ENCODE assay signal across 17 cellular contexts in the genomic region with DNA sequence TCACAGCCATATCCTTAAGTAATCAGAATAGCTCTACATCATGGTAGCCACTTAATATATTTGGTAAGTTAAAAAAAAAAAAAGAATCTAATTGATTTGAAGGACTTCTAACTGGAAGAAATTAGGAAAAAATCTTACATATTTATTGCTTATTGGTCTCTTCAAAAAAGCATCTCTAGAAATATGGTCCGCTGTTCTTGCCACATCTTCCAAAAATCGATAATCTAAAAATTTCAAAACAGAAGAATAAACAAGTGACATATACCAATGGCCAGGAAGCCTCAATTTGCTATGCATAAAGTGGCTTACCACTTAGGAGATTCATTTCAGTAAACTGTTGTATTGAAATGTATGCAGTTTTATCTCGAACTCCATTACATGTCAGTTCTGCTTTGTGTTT. TPM values are rescaled to one million over a fixed set of nuclear protein-coding genes. Genes with fewer than 3 reads are reported as not detected.
DNase-seq lines count a peak whose midpoint lies in the region; ATAC-seq, FAIRE-seq and TF ChIP-seq lines count a peak whose summit lies in the region.
"Had no signal": no experiment of that assay in that cellular context is flagged by ENCODE, and none has a peak within 500 bp of the region (broad histone marks: within the 10 kb centered on the region; RNA-seq: fewer than 3 reads in every experiment).

No MANE protein-coding gene starts in this region.

- FAIRE-seq in GM12878 (lab: Jason Lieb, UNC): no peak

- H3K79me2 ChIP-seq in Loucy (ENCODE audit: insufficient read depth, low read length) (peaks cover 68% of the 10 kb centered on the region), GM12878 (ENCODE audit: control insufficient read depth, insufficient read depth, low read length) (peaks cover 49% of the 10 kb centered on the region), neural cell (replicated peaks; ENCODE audit: insufficient read depth, low read length) (peaks cover 37% of the 10 kb centered on the region)

- TF ChIP-seq POLR2A in GM12878 (IDR thresholded peaks at IDR 0.05; ENCODE audit: low read depth, low read length): no peak

- 51% methylated on average over 3 of the region's 3 CpGs for WGBS in GM12878 (ENCODE audit: insufficient coverage, insufficient replicate concordance, low lambda C conversion rate, missing lambda C conversion rate)

- peaks cover 50% of the 10 kb centered on the region for H3K36me3 Mint-ChIP-seq in activated T-cell treated with anti-CD3 and anti-CD28 coated beads, Interleukin-2, amount 50 U/mL, for 24 hours (ENCODE audit: low read depth)

- no peaks in the 10 kb centered on the region for H3F3A ChIP-seq in Loucy (ENCODE audit: low read depth)
- peaks cover 7% of the 10 kb centered on the region for H3F3A ChIP-seq in neural cell (ENCODE audit: insufficient read depth, low read length, poor library complexity, severe bottlenecking)

- peaks cover 46% of the 10 kb centered on the region for H3K4me1 ChIP-seq in Loucy (ENCODE audit: insufficient read depth, low read length, poor library complexity, severe bottlenecking)
- no peaks in the 10 kb centered on the region for H3K4me1 ChIP-seq in GM12878 (ENCODE audit: control insufficient read depth, insufficient read depth, low read length)

- no peak for TF ChIP-seq EP300 in GM12878 (IDR thresholded peaks at IDR 0.05; ENCODE audit: borderline replicate concordance in 1 of 2, control insufficient read depth in 1 of 2, low read depth in 2 of 2, low read length in 2 of 2)
- TF ChIP-seq EP300 in neural cell (conservative IDR thresholded peaks at IDR 0.05; ENCODE audit: poor library complexity, severe bottlenecking): no peak

- SMC1A ChIA-PET in GM12878 (lab: Charles Lee; ENCODE audit: uncharacterized antibody, unreplicated experiment): interaction anchor here (1.0 kb wide), 1 partner anchor 13 kb away, joined by 3 read pairs; no protein-coding TSS in a partner anchor

- TF ChIP-seq RAD21 in GM12878 (IDR thresholded peaks at IDR 0.05; ENCODE audit: insufficient read depth, low read depth, low read length) (no peak), neural cell (conservative IDR thresholded peaks at IDR 0.05) (no peak)

- intact Hi-C loops in GM12878 (cut with micrococcal nuclease; ENCODE audit: unreplicated experiment): loop anchor here (5.0 kb wide), 1 partner anchor 311 kb away; no protein-coding TSS in a partner anchor

- H3K27ac Mint-ChIP-seq in activated T-cell treated with anti-CD3 and anti-CD28 coated beads, Interleukin-2, amount 50 U/mL, for 24 hours: no peak overlapping the region

- no TSS peak for BruUV-seq in GM12878 (replicated peaks; lab: Mats Ljungman, UMichigan)

- peaks cover 36% of the 10 kb centered on the region for H3K4me1 Mint-ChIP-seq in activated T-cell treated with anti-CD3 and anti-CD28 coated beads, Interleukin-2, amount 50 U/mL, for 24 hours (ENCODE audit: low read depth)

- CTCF ChIA-PET in GM12878 (lab: Yijun Ruan, JAX): interaction anchor here (3.3 kb wide), 1 partner anchor 13 kb away, joined by 12 read pairs; no protein-coding TSS in a partner anchor

- in situ Hi-C loops in GM12878 (cut with MboI): no loop called here

- H3K27ac ChIP-seq in GM12878 (ENCODE audit: control insufficient read depth, insufficient read depth): no peak overlapping the region
- H3K27ac ChIP-seq in neural cell (ENCODE audit: low read length): no peak overlapping the region
- H3K27ac ChIP-seq: dorsolateral prefrontal cortex, RWPE1, thyroid gland had no signal

- H3K9ac ChIP-seq in Loucy (ENCODE audit: low read depth, low read length, poor library complexity, severe bottlenecking) (peak overlapping the region; percentile 30), GM12878 (ENCODE audit: control insufficient read depth, insufficient read depth, low read length) (no peak overlapping the region), neural cell (ENCODE audit: low read length) (no peak overlapping the region)

- H3K9me2 ChIP-seq in Loucy (replicated peaks; ENCODE audit: low read depth, low read length) (no peaks in the 10 kb centered on the region), neural cell (ENCODE audit: insufficient read depth, low read length) (no peaks in the 10 kb centered on the region)

- TF ChIP-seq CTCF in Loucy (conservative IDR thresholded peaks at IDR 0.05; ENCODE audit: low read length) (no peak), GM12878 (IDR thresholded peaks at IDR 0.05 in 2 of 3, conservative IDR thresholded peaks at IDR 0.05 in 1 of 3; ENCODE audit: control insufficient read depth in 2 of 3, extremely low read depth in 1 of 3, insufficient read depth in 1 of 3, low read depth in 3 of 3, low read length in 3 of 3) (no peak), neural cell (IDR thresholded peaks at IDR 0.05; ENCODE audit: poor library complexity, severe bottlenecking) (no peak)

- H3K4me3 ChIP-seq in Loucy (ENCODE audit: low read length, poor library complexity, severe bottlenecking) (peak overlapping the region; percentile 82), GM12878 (peak overlapping the region; percentile 50; the same call in 1 of the 2 replicates), neural cell (ENCODE audit: low read length) (peak overlapping the region; percentile 84)
- H3K4me3 ChIP-seq: thyroid gland had no signal

- H2AFZ ChIP-seq in Loucy (ENCODE audit: low read length): no peak overlapping the region
- H2AFZ ChIP-seq in GM12878 (ENCODE audit: control insufficient read depth, low read depth, low read length): no peak overlapping the region
- no peak overlapping the region for H2AFZ ChIP-seq in neural cell (ENCODE audit: low read depth, low read length)

- ATAC-seq in GM12878 (peak; percentile 5; the same call in 2 of the 3 replicates), HG03196 (IDR thresholded peaks at IDR 0.05; ENCODE audit: unreplicated experiment) (no peak), GM19023 (IDR thresholded peaks at IDR 0.05; ENCODE audit: unreplicated experiment) (no peak)
- ATAC-seq: sciatic nerve had no signal

- peaks cover 15% of the 10 kb centered on the region for H4K20me1 ChIP-seq in Loucy (ENCODE audit: insufficient read depth, low read length, poor library complexity, severe bottlenecking)
- H4K20me1 ChIP-seq in GM12878 (ENCODE audit: control insufficient read depth, insufficient read depth): no peaks in the 10 kb centered on the region
- no peaks in the 10 kb centered on the region for H4K20me1 ChIP-seq in neural cell (ENCODE audit: insufficient read depth)

- RAD21 ChIA-PET in GM12878 (lab: Charles Lee; ENCODE audit: unreplicated experiment): no interaction called here

- peak overlapping the region; percentile 90 for H3K4me2 ChIP-seq in Loucy (ENCODE audit: low read depth, low read length, poor library complexity, severe bottlenecking)
- peak overlapping the region; percentile 56; the same call in 1 of the 2 replicates for H3K4me2 ChIP-seq in GM12878 (ENCODE audit: control insufficient read depth, insufficient read depth)
- H3K4me2 ChIP-seq in neural cell (ENCODE audit: low read length): peak overlapping the region; percentile 74

- POLR2A ChIA-PET in GM12878 (lab: Charles Lee): no interaction called here

- H3K36me3 ChIP-seq in Loucy (ENCODE audit: insufficient read depth, low read length) (peaks cover 22% of the 10 kb centered on the region; the same call in 1 of the 2 replicates), GM12878 (ENCODE audit: control insufficient read depth in 2 of 2, insufficient read depth in 2 of 2, low read length in 1 of 2) (peaks cover 0 to 4% of the 10 kb centered on the region in 2 experiments; a peak in 1 of 4 replicates), neural cell (ENCODE audit: insufficient read depth, low read length) (no peaks in the 10 kb centered on the region)

- H3K27me3 Mint-ChIP-seq in activated T-cell treated with anti-CD3 and anti-CD28 coated beads, Interleukin-2, amount 50 U/mL, for 24 hours: no peaks in the 10 kb centered on the region

- no peaks in the 10 kb centered on the region for H3K9me3 ChIP-seq in Loucy (ENCODE audit: insufficient read depth, low read depth, low read length)
- no peaks in the 10 kb centered on the region; the same call in 2 of the 3 replicates for H3K9me3 ChIP-seq in GM12878 (replicated peaks; ENCODE audit: control insufficient read depth, insufficient read depth, low read length)
- H3K9me3 ChIP-seq in neural cell (ENCODE audit: low read length): no peaks in the 10 kb centered on the region
- H3K9me3 ChIP-seq: thyroid gland had no signal

- H3K4me3 Mint-ChIP-seq in activated T-cell treated with anti-CD3 and anti-CD28 coated beads, Interleukin-2, amount 50 U/mL, for 24 hours: peak overlapping the region; percentile 56

- H3K27me3 ChIP-seq in Loucy (ENCODE audit: insufficient read depth, low read length, poor library complexity, severe bottlenecking): no peaks in the 10 kb centered on the region
- H3K27me3 ChIP-seq in GM12878 (replicated peaks in 1 of 2; ENCODE audit: control insufficient read depth in 2 of 2, insufficient read depth in 2 of 2, low read length in 1 of 2): no peaks in the 10 kb centered on the region
- H3K27me3 ChIP-seq in neural cell (ENCODE audit: insufficient read depth, low read depth, low read length): no peaks in the 10 kb centered on the region
- H3K27me3 ChIP-seq: dorsolateral prefrontal cortex, thyroid gland had no signal

- no peaks in the 10 kb centered on the region for H3K9me3 Mint-ChIP-seq in activated T-cell treated with anti-CD3 and anti-CD28 coated beads, Interleukin-2, amount 50 U/mL, for 24 hours

- no peak for DNase-seq in activated T-cell treated with anti-CD3 and anti-CD28 coated beads, Interleukin-2, amount 50 U/mL, for 24 hours
- DNase-seq in activated T-cell treated with anti-CD3 and anti-CD28 coated beads, Interleukin-2, amount 50 U/mL, for 1 hour: no peak
- DNase-seq in GM12878 (ENCODE audit: low read depth, low spot score): no peak
- DNase-seq in HPDE6-E6E7 (ENCODE audit: extremely low spot score): no peak
- DNase-seq: ACHN; activated CD4-positive, alpha-beta T cell treated with anti-CD3 and anti-CD28 coated beads for 1 hour; dorsolateral prefrontal cortex; NCI-H2081; NCI-H69; stimulated activated CD4-positive, alpha-beta T cell treated with anti-CD3 and anti-CD28 coated beads, Interleukin-2, amount 100 ng/mL, for 48 hours; thyroid gland had no signal

RNA-seq across cellular contexts. Expression of gene ZNHIT6, which starts 2.3 kb away (rescaled TPM):
- total RNA-seq in GM12878 (2013; cell fraction: nucleolus; rRNA removed): 37.9 and 39.5 TPM in 2 replicates
- total RNA-seq in GM12878 (2014; rRNA removed) (12.8 and 16.1 TPM in 2 replicates), GM12878 (2014; rRNA removed; fragmentation: Illumina TruSeq; extraction: Trizol) (23.0 and 23.1 TPM in 2 replicates), GM12878 (2021) (16.0 and 17.4 TPM in 2 replicates)
- polyA plus RNA-seq in GM12878 (2011; ENCODE audit: low read depth): 11.3 TPM
- polyA plus RNA-seq in GM12878 (2011; rRNA removed) (15.5 and 20.6 TPM in 2 replicates), GM12878 (2014; fragmentation: Illumina TruSeq; extraction: Trizol) (32.0 and 38.2 TPM in 2 replicates), GM12878 (2014; fragmentation: Nextera tagmentation; extraction: Ambion mirVana) (10 to 100 TPM; 14.3 to 20.2 TPM), GM12878 (2014; rRNA removed) (15.2 and 16.8 TPM in 2 replicates), GM12878 (2016; fragmentation: Nextera tagmentation; extraction: Ambion mirVana) (10 to 100 TPM; 24.2 to 25.0 TPM), neural cell (14.4 and 16.6 TPM in 2 replicates)
- polyA plus RNA-seq in GM12878 (2011; cell fraction: cytosol; rRNA removed): 6.7 and 7.6 TPM in 2 replicates
- polyA plus RNA-seq in GM12878 (2011; cell fraction: nucleus; rRNA removed): 13.3 and 15.5 TPM in 2 replicates
- 15.3 and 17.1 TPM in 2 replicates for polyA plus RNA-seq in GM12878 (2012)
- 7.9 and 9.7 TPM in 2 replicates for polyA minus RNA-seq in GM12878 (2011; rRNA and poly(A)+ RNA removed)
- polyA minus RNA-seq in GM12878 (2011; cell fraction: cytosol; rRNA and poly(A)+ RNA removed): 2.8 and 3.8 TPM in 2 replicates
- 7.4 and 17.0 TPM in 2 replicates for polyA minus RNA-seq in GM12878 (2011; cell fraction: nucleus; rRNA and poly(A)+ RNA removed)
- 22.4 and 25.4 TPM in 2 replicates for polyA minus RNA-seq in neural cell
